In the genomic region with DNA sequence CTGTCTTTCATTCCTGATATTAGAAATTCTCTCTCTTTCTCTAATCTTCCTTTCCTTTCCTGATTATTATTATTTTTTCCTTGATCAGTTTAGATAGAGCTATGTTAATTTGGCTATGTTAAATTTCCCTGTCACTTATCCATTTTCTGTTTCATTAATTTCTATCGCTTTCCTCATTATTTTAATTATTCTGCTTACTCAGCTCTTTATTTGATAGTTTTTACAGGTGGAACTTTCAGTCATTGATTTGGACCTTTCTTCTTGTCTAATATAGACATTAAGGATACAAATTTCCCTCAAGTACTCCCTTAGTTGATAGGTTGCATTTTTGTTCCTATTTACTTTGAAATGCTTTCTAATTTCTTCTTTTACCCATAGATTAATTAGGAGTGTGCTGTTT, we compare ENCODE assay signal across 7 cellular contexts.
"Had no signal": no experiment of that assay in that cellular context is flagged by ENCODE, and none has a peak within 500 bp of the region (broad histone marks: within the 10 kb centered on the region; RNA-seq: fewer than 3 reads in every experiment).

No MANE protein-coding gene starts in this region.

- DNase-seq: GM23248, GOT3, H9, HCEC 1CT, KBM-7 had no signal

- H3K27ac Mint-ChIP-seq: H9 had no signal

- H3K27ac ChIP-seq: GM23248, KMS-11 had no signal

- H3K4me3 ChIP-seq: GM23248 had no signal

- H2AFZ ChIP-seq: GM23248 had no signal

- H3K4me1 Mint-ChIP-seq: H9 had no signal

- FAIRE-seq: H54 had no signal

- H3K9ac ChIP-seq: GM23248, KMS-11 had no signal

- H3K4me3 Mint-ChIP-seq: H9 had no signal
